In genomic region chr10:24370877-24371276, GRCh38 we compare ENCODE assay signal across 17 cellular contexts.
"Had no signal": no experiment of that assay in that cellular context is flagged by ENCODE, and none has a peak within 500 bp of the region (broad histone marks: within the 10 kb centered on the region; RNA-seq: fewer than 3 reads in every experiment).

No MANE protein-coding gene starts in this region.

- ATAC-seq: activated naive CD4-positive, alpha-beta T cell treated with anti-CD3 and anti-CD28 coated beads, Interleukin-2, amount 50 U/mL, for 72 hours; effector memory CD8-positive, alpha-beta T cell; gastroesophageal sphincter; naive thymus-derived CD8-positive, alpha-beta T cell; sciatic nerve; stimulated activated naive B cell treated with anti-CD40 and anti-IgM and Interleukin-4, amounts not matched to agents 10 μg/mL and 1 μg/mL and 100 μg/mL, for 72 hours had no signal

- H3K27me3 ChIP-seq: gastroesophageal sphincter, thyroid gland had no signal

- H3K36me3 ChIP-seq: gastroesophageal sphincter, thyroid gland had no signal

- H3K9me3 Mint-ChIP-seq: activated B cell treated with CpG ODN at 0.5 μM for 24 hours had no signal

- H3K27me3 Mint-ChIP-seq: activated B cell treated with CpG ODN at 0.5 μM for 24 hours; effector memory CD8-positive, alpha-beta T cell; stimulated activated naive B cell treated with anti-CD40 and anti-IgM and Interleukin-4, amounts not matched to agents 10 μg/mL and 1 μg/mL and 100 μg/mL, for 72 hours had no signal

- H3K36me3 Mint-ChIP-seq: activated CD4-positive, alpha-beta memory T cell treated with anti-CD3 and anti-CD28 coated beads for 36 hours; activated naive CD4-positive, alpha-beta T cell treated with anti-CD3 and anti-CD28 coated beads, Interleukin-2, amount 50 U/mL, for 72 hours; immature natural killer cell; memory B cell; naive thymus-derived CD8-positive, alpha-beta T cell; stimulated activated naive B cell treated with anti-CD40 and anti-IgM and Interleukin-4, amounts not matched to agents 10 μg/mL and 1 μg/mL and 100 μg/mL, for 72 hours had no signal

- H3K4me3 Mint-ChIP-seq: activated B cell treated with CpG ODN at 0.5 μM for 24 hours; activated CD4-positive, alpha-beta memory T cell treated with anti-CD3 and anti-CD28 coated beads for 36 hours; activated T-helper 1 cell treated with anti-CD3 and anti-CD28 coated beads, Interleukin-12 subunit alpha, Interleukin-12 subunit beta, Interleukin-2, Interleukin-4 antibody, amounts not matched to agents 30 ng/mL and 10 ng/mL and 1 ng/mL, durations not matched to agents 14 hours and 24 hours and 36 hours; effector memory CD8-positive, alpha-beta T cell; immature natural killer cell; memory B cell; naive thymus-derived CD8-positive, alpha-beta T cell; stimulated activated naive B cell treated with anti-CD40 and anti-IgM and Interleukin-4, amounts not matched to agents 10 μg/mL and 1 μg/mL and 100 μg/mL, for 72 hours had no signal

- H3K4me1 ChIP-seq: gastroesophageal sphincter had no signal

- H3K27ac Mint-ChIP-seq: activated B cell treated with CpG ODN at 0.5 μM for 24 hours; activated CD4-positive, alpha-beta memory T cell treated with anti-CD3 and anti-CD28 coated beads for 36 hours; activated naive CD4-positive, alpha-beta T cell treated with anti-CD3 and anti-CD28 coated beads, Interleukin-2, amount 50 U/mL, for 72 hours; activated T-helper 1 cell treated with anti-CD3 and anti-CD28 coated beads, Interleukin-12 subunit alpha, Interleukin-12 subunit beta, Interleukin-2, Interleukin-4 antibody, amounts not matched to agents 30 ng/mL and 10 ng/mL and 1 ng/mL, durations not matched to agents 14 hours and 24 hours and 36 hours; effector memory CD8-positive, alpha-beta T cell; immature natural killer cell; memory B cell; naive thymus-derived CD8-positive, alpha-beta T cell; stimulated activated naive B cell treated with anti-CD40 and anti-IgM and Interleukin-4, amounts not matched to agents 10 μg/mL and 1 μg/mL and 100 μg/mL, for 72 hours had no signal

- H3K9me3 ChIP-seq: gastroesophageal sphincter, thyroid gland had no signal

- DNase-seq: activated B cell treated with CpG ODN at 0.5 μM for 24 hours; activated CD4-positive, alpha-beta memory T cell treated with anti-CD3 and anti-CD28 coated beads for 36 hours; activated CD4-positive, alpha-beta T cell treated with anti-CD3 and anti-CD28 coated beads for 4 hours; activated gamma-delta T cell treated with Interleukin-2 at 50 U/mL for 16 hours; activated T-cell treated with anti-CD3 and anti-CD28 coated beads for 4 hours; caudate nucleus; effector memory CD8-positive, alpha-beta T cell; immature natural killer cell; kidney glomerular epithelial cell; naive thymus-derived CD8-positive, alpha-beta T cell; stimulated activated naive B cell treated with anti-CD40 and anti-IgM and Interleukin-4, amounts not matched to agents 10 μg/mL and 1 μg/mL and 100 μg/mL, for 72 hours; thyroid gland had no signal

- H3K4me3 ChIP-seq: gastroesophageal sphincter, thyroid gland had no signal

- H3K27ac ChIP-seq: gastroesophageal sphincter, thyroid gland had no signal

- H3K4me1 Mint-ChIP-seq: activated B cell treated with CpG ODN at 0.5 μM for 24 hours; immature natural killer cell; memory B cell; naive thymus-derived CD8-positive, alpha-beta T cell; stimulated activated naive B cell treated with anti-CD40 and anti-IgM and Interleukin-4, amounts not matched to agents 10 μg/mL and 1 μg/mL and 100 μg/mL, for 72 hours had no signal
